ENCODE assay signal across 17 cellular contexts in the genomic region with DNA sequence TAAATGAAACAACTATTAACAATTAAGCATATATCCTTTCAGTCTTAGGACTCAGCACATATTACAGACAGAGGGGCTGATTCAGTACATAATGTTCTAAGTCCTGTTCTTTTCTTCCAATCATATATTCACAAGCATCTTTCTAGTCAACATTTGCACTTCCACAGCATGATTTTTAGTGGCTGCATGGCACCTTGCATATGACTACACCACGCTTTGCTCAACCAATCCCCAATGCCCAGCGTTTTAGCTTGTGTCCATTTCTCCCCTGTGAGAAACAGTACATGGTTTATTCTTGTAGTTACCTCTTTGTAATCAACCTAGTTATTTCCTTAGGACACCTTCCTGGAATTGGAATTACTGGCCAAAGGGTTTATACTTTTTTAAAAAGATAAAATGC. TPM values are rescaled to one million over a fixed set of nuclear protein-coding genes. Genes with fewer than 3 reads are reported as not detected.
DNase-seq lines count a peak whose midpoint lies in the region; ATAC-seq and TF ChIP-seq lines count a peak whose summit lies in the region.
"Had no signal": no experiment of that assay in that cellular context is flagged by ENCODE, and none has a peak within 500 bp of the region (broad histone marks: within the 10 kb centered on the region; RNA-seq: fewer than 3 reads in every experiment).

No MANE protein-coding gene starts in this region.

- peak overlapping the region; percentile 84 for H3K27ac Mint-ChIP-seq in neural progenitor cell
- H3K27ac Mint-ChIP-seq in MCF 10A (ENCODE audit: low read depth, unreplicated experiment), result no peak overlapping the region
- H3K27ac Mint-ChIP-seq: CD4-positive, alpha-beta memory T cell had no signal

- H3K36me3 ChIP-seq in Karpas-422 (ENCODE audit: insufficient read depth, low read length) (no peaks in the 10 kb centered on the region), neural progenitor cell (no peaks in the 10 kb centered on the region), brain microvascular endothelial cell (replicated peaks) (no peaks in the 10 kb centered on the region)

- H3K27me3 ChIP-seq in Karpas-422 (ENCODE audit: low read length) (no peaks in the 10 kb centered on the region), neural progenitor cell (no peaks in the 10 kb centered on the region), brain microvascular endothelial cell (replicated peaks) (peaks cover 9% of the 10 kb centered on the region)

- CTCF ChIA-PET in MCF 10A (lab: Yijun Ruan, JAX), result interaction anchor here (1.3 to 2.7 kb wide), 2 partner anchors 9 to 170 kb away, joined by 3 to 8 read pairs; no protein-coding TSS in a partner anchor

- H3K4me2 ChIP-seq in Karpas-422 (ENCODE audit: low read depth, low read length, poor library complexity, severe bottlenecking) (no peak overlapping the region), neural progenitor cell (no peak overlapping the region)

- H3K9me3 ChIP-seq in Karpas-422 (ENCODE audit: low read length) (no peaks in the 10 kb centered on the region), neural progenitor cell (ENCODE audit: low read depth) (no peaks in the 10 kb centered on the region)

- no peaks in the 10 kb centered on the region for H3K27me3 Mint-ChIP-seq in neural progenitor cell (ENCODE audit: insufficient read depth, low read depth)
- no peaks in the 10 kb centered on the region for H3K27me3 Mint-ChIP-seq in MCF 10A (ENCODE audit: insufficient read depth, unreplicated experiment)

- H3K9me2 ChIP-seq in Karpas-422 (replicated peaks; ENCODE audit: insufficient read depth, low read length), result no peaks in the 10 kb centered on the region

- H3K27ac ChIP-seq in Karpas-422 (ENCODE audit: low read length) (no peak overlapping the region), neural progenitor cell (no peak overlapping the region), brain microvascular endothelial cell (no peak overlapping the region)

- POLR2A ChIA-PET in MCF 10A (lab: Yijun Ruan, JAX), result no interaction called here

- no peak for TF ChIP-seq CTCF in neural progenitor cell (IDR thresholded peaks at IDR 0.05)
- TF ChIP-seq CTCF in brain microvascular endothelial cell (IDR thresholded peaks at IDR 0.05; ENCODE audit: low read depth, low read length, missing control alignments), result no peak
- TF ChIP-seq CTCF in MCF 10A (IDR thresholded peaks at IDR 0.05; ENCODE audit: unreplicated experiment), result no peak

- H3K4me3 Mint-ChIP-seq in neural progenitor cell (no peak overlapping the region), MCF 10A (ENCODE audit: unreplicated experiment) (no peak overlapping the region)
- H3K4me3 Mint-ChIP-seq: CD4-positive, alpha-beta memory T cell had no signal

- H2AFZ ChIP-seq in Karpas-422 (ENCODE audit: low read length) (no peak overlapping the region), neural progenitor cell (replicated peaks) (no peak overlapping the region)

- no peaks in the 10 kb centered on the region for H3K36me3 Mint-ChIP-seq in neural progenitor cell
- H3K36me3 Mint-ChIP-seq in MCF 10A (ENCODE audit: insufficient read depth, unreplicated experiment), result no peaks in the 10 kb centered on the region
- H3K36me3 Mint-ChIP-seq: CD4-positive, alpha-beta memory T cell had no signal

- H3K4me1 ChIP-seq in Karpas-422 (ENCODE audit: low read length) (no peaks in the 10 kb centered on the region), neural progenitor cell (peaks cover 19% of the 10 kb centered on the region)

- ATAC-seq in GM21367 (IDR thresholded peaks at IDR 0.05; ENCODE audit: unreplicated experiment), result no peak

- intact Hi-C loops in MCF 10A (cut with micrococcal nuclease), result no loop called here

- H3K4me1 Mint-ChIP-seq in neural progenitor cell (peaks cover 35% of the 10 kb centered on the region), MCF 10A (ENCODE audit: insufficient read depth, unreplicated experiment) (no peaks in the 10 kb centered on the region)
- H3K4me1 Mint-ChIP-seq: CD4-positive, alpha-beta memory T cell had no signal

- in situ Hi-C loops in brain microvascular endothelial cell (cut with HindIII; ENCODE audit: low pct_ligation_motif_present, low sequenced_read_pairs), result no loop called here

- H3K79me2 ChIP-seq in Karpas-422 (ENCODE audit: low read length) (no peaks in the 10 kb centered on the region), neural progenitor cell (ENCODE audit: low read depth) (no peaks in the 10 kb centered on the region)

- H3K9ac ChIP-seq in Karpas-422 (ENCODE audit: low read length), result no peak overlapping the region
- no peak overlapping the region for H3K9ac ChIP-seq in neural progenitor cell

- BruUV-seq in MCF 10A (replicated peaks; lab: Mats Ljungman, UMichigan), result no TSS peak

- no peak overlapping the region for H3K4me3 ChIP-seq in Karpas-422 (ENCODE audit: low read length)
- no peak overlapping the region for H3K4me3 ChIP-seq in neural progenitor cell
- H3K4me3 ChIP-seq in brain microvascular endothelial cell (ENCODE audit: low read depth, low read length), result no peak overlapping the region

- H3K9me3 Mint-ChIP-seq in neural progenitor cell (no peaks in the 10 kb centered on the region), MCF 10A (ENCODE audit: unreplicated experiment) (no peaks in the 10 kb centered on the region)
- H3K9me3 Mint-ChIP-seq: CD4-positive, alpha-beta memory T cell had no signal

- no peaks in the 10 kb centered on the region for H3F3A ChIP-seq in neural progenitor cell (ENCODE audit: low read depth)

- peak; percentile 33 for DNase-seq in Karpas-422
- DNase-seq in iPS-NIHi7 (ENCODE audit: extremely low spot score), result peak; percentile 5
- DNase-seq in neural progenitor cell (ENCODE audit: low spot score), result no peak
- peak; percentile 68 for DNase-seq in superior temporal gyrus (ENCODE audit: extremely low spot score)
- DNase-seq in activated naive CD4-positive, alpha-beta T cell treated with Interleukin-2 at 50 U/mL for 16 hours, result no peak
- no peak for DNase-seq in brain microvascular endothelial cell
- DNase-seq in MCF 10A (ENCODE audit: unreplicated experiment), result no peak
- DNase-seq: C1 segment of cervical spinal cord; Calu3; CD4-positive, alpha-beta memory T cell; COR-L47; DMS53; DMS79 treated with DMSO at 0.1 percent for 48 hours; GF-D8; GOT3; HCEC 1CT had no signal

- no peaks in the 10 kb centered on the region for H4K20me1 ChIP-seq in Karpas-422 (ENCODE audit: insufficient read depth, low read depth, low read length)
- H4K20me1 ChIP-seq in neural progenitor cell (ENCODE audit: low read depth), result no peaks in the 10 kb centered on the region

RNA-seq across cellular contexts. Expression of gene AAR2, which starts 33.2 kb away (rescaled TPM):
- total RNA-seq in Karpas-422 (2014; rRNA removed; shearing (Covaris generic); ENCODE audit: low replicate concordance), result 24.9 and 28.4 TPM in 2 replicates
- total RNA-seq in neural progenitor cell (ENCODE audit: low replicate concordance) (19.7 and 26.6 TPM in 2 replicates), MCF 10A (2022) (21.0 and 24.7 TPM in 2 replicates)

RNA-seq across cellular contexts. Expression of gene DLGAP4, which starts 36.6 kb away (rescaled TPM):
- total RNA-seq in Karpas-422 (2014; rRNA removed; shearing (Covaris generic); ENCODE audit: low replicate concordance), result 7.5 and 7.6 TPM in 2 replicates
- total RNA-seq in neural progenitor cell (ENCODE audit: low replicate concordance), result 21.7 and 74.5 TPM in 2 replicates
- 80.3 and 87.6 TPM in 2 replicates for total RNA-seq in MCF 10A (2022)

Comparison
In these comparisons a context has a peak if more than half of its experiments do, and no peak if none do; other contexts are left out.
1. DNase-seq: peak in Karpas-422 (single experiment), iPS-NIHi7 (single experiment) and superior temporal gyrus (single experiment); none in neural progenitor cell (single experiment), activated naive CD4-positive, alpha-beta T cell treated with Interleukin-2 at 50 U/mL for 16 hours (single experiment), brain microvascular endothelial cell (single experiment) and MCF 10A (single experiment).